Comparison of ENCODE assay signal across 1 cellular context in genomic region chr15:40593588-40594428, GRCh38.
TF ChIP-seq lines count a peak whose summit lies in the region.

KNL1 (plus strand) TSS chr15:40594249; CDS start chr15:40602932, 8,683 bp downstream.

TF ChIP-seq in HEK293, 187 proteins besides CTCF, POLR2A, EP300 and RAD21 (continued from another document and continues in another):
- TF ChIP-seq ZBTB21 (tag by site-specific recombination; IDR thresholded peaks at IDR 0.05) (peak; percentile 90), TSHZ1 (tag by site-specific recombination; IDR thresholded peaks at IDR 0.05; ENCODE audit: borderline replicate concordance) (no peak), ZNF501 (tag by site-specific recombination; IDR thresholded peaks at IDR 0.05) (peak; percentile 35; the same call in 1 of the 2 replicates), PRDM1 (tag by site-specific recombination; IDR thresholded peaks at IDR 0.05) (0 out of 2 replicates have a peak, but pooled peaks have one; percentile 7), ZBTB7A (tag by site-specific recombination; IDR thresholded peaks at IDR 0.05; ENCODE audit: low read depth) (peak; percentile 39; the same call in 1 of the 2 replicates), ZSCAN23 (tag by site-specific recombination; IDR thresholded peaks at IDR 0.05) (0 out of 2 replicates have a peak, but pooled peaks have one; percentile 21), ZNF585B (tag by site-specific recombination; IDR thresholded peaks at IDR 0.05) (no peak), HOXD13 (CRISPR knock-in tag; IDR thresholded peaks at IDR 0.05; ENCODE audit: borderline replicate concordance) (peak; percentile 16; the same call in 1 of the 2 replicates), ZNF157 (tag by site-specific recombination; IDR thresholded peaks at IDR 0.05) (no peak), HOXC10 (CRISPR knock-in tag; IDR thresholded peaks at IDR 0.05) (no peak), OSR2 (tag by site-specific recombination; IDR thresholded peaks at IDR 0.05) (no peak; the same call in 1 of the 2 replicates), ZNF514 (tag by site-specific recombination; IDR thresholded peaks at IDR 0.05) (no peak), SP7 (tag by site-specific recombination; IDR thresholded peaks at IDR 0.05) (0 out of 2 replicates have a peak, but pooled peaks have one; percentile 75), ZNF112 (tag by site-specific recombination; IDR thresholded peaks at IDR 0.05) (no peak), ZNF549 (tag by site-specific recombination; IDR thresholded peaks at IDR 0.05) (no peak), ZNF658 (tag by site-specific recombination; IDR thresholded peaks at IDR 0.05) (no peak), ZFHX2 (tag by site-specific recombination; conservative IDR thresholded peaks at IDR 0.05) (0 out of 2 replicates have a peak, but pooled peaks have one; percentile 21), ZNF530 (tag by site-specific recombination; IDR thresholded peaks at IDR 0.05; ENCODE audit: low read depth) (no peak), GFI1B (tag by site-specific recombination; IDR thresholded peaks at IDR 0.05) (0 out of 2 replicates have a peak, but pooled peaks have one; percentile 7), ZNF184 (tag by site-specific recombination; IDR thresholded peaks at IDR 0.05) (peak; percentile 53), ZNF664 (tag by site-specific recombination; IDR thresholded peaks at IDR 0.05) (no peak), PATZ1 (tag by site-specific recombination; IDR thresholded peaks at IDR 0.05) (peak; percentile 78), YY1 (tag by site-specific recombination; IDR thresholded peaks at IDR 0.05) (peak; percentile 99), ZXDB (tag by site-specific recombination; IDR thresholded peaks at IDR 0.05) (peak; percentile 83), ZBTB1 (tag by site-specific recombination; IDR thresholded peaks at IDR 0.05) (no peak), ZNF76 (tag by site-specific recombination; IDR thresholded peaks at IDR 0.05; ENCODE audit: borderline replicate concordance, low read depth) (peak; percentile 77), SCRT1 (tag by site-specific recombination; IDR thresholded peaks at IDR 0.05; ENCODE audit: borderline replicate concordance) (no peak), SALL2 (tag by site-specific recombination; IDR thresholded peaks at IDR 0.05; ENCODE audit: borderline replicate concordance) (0 out of 2 replicates have a peak, but pooled peaks have one; percentile 44), ZNF335 (tag by site-specific recombination; conservative IDR thresholded peaks at IDR 0.05) (peak; percentile 98), ZNF548 (tag by site-specific recombination; IDR thresholded peaks at IDR 0.05) (no peak), ZNF776 (tag by site-specific recombination; IDR thresholded peaks at IDR 0.05; ENCODE audit: borderline replicate concordance) (no peak), ZNF362 (tag by site-specific recombination; IDR thresholded peaks at IDR 0.05) (no peak), ZNF561 (tag by site-specific recombination; IDR thresholded peaks at IDR 0.05; ENCODE audit: borderline replicate concordance) (0 out of 2 replicates have a peak, but pooled peaks have one; percentile 35), INSM2 (tag by site-specific recombination; IDR thresholded peaks at IDR 0.05) (peak; percentile 57; the same call in 1 of the 2 replicates), YY2 (tag by site-specific recombination; IDR thresholded peaks at IDR 0.05) (peak; percentile 100), SP2 (tag by site-specific recombination; IDR thresholded peaks at IDR 0.05) (no peak), ZNF221 (tag by site-specific recombination; IDR thresholded peaks at IDR 0.05; ENCODE audit: borderline replicate concordance) (no peak), ZNF670 (tag by site-specific recombination; IDR thresholded peaks at IDR 0.05; ENCODE audit: low read depth) (no peak), ZNF626 (tag by site-specific recombination; IDR thresholded peaks at IDR 0.05) (no peak; the same call in 1 of the 2 replicates), ZNF280C (tag by site-specific recombination; IDR thresholded peaks at IDR 0.05) (no peak), PRDM4 (tag by site-specific recombination; IDR thresholded peaks at IDR 0.05) (peak; percentile 30; the same call in 1 of the 2 replicates), ZNF2 (tag by site-specific recombination; IDR thresholded peaks at IDR 0.05) (peak; percentile 65; the same call in 1 of the 2 replicates), ZFP41 (tag by site-specific recombination; IDR thresholded peaks at IDR 0.05; ENCODE audit: borderline replicate concordance) (no peak), ZNF391 (tag by site-specific recombination; IDR thresholded peaks at IDR 0.05; ENCODE audit: borderline replicate concordance, low read depth) (peak; percentile 75; the same call in 1 of the 2 replicates), ZBTB20 (tag by site-specific recombination; IDR thresholded peaks at IDR 0.05) (no peak), ZNF140 (tag by site-specific recombination; IDR thresholded peaks at IDR 0.05) (no peak), ZBTB44 (tag by site-specific recombination; IDR thresholded peaks at IDR 0.05) (peak; percentile 59; the same call in 1 of the 2 replicates), ZSCAN18 (tag by site-specific recombination; IDR thresholded peaks at IDR 0.05) (peak; percentile 85; the same call in 1 of the 2 replicates), IKZF3 (tag by site-specific recombination; IDR thresholded peaks at IDR 0.05) (peak; percentile 32; the same call in 1 of the 2 replicates), ZNF623 (tag by site-specific recombination; IDR thresholded peaks at IDR 0.05) (no peak)
